In genomic region chrX:103254921-103255455, GRCh38 we compare ENCODE assay signal across 8 cellular contexts. TPM values are rescaled to one million over a fixed set of nuclear protein-coding genes. Genes with fewer than 3 reads are reported as not detected.
DNase-seq lines count a peak whose midpoint lies in the region; ATAC-seq and TF ChIP-seq lines count a peak whose summit lies in the region.

Gene TCEAL8 (minus strand): TSS chrX:103255155. CDS start chrX:103253979, 1,176 bp downstream.

- peak within 1 kb of the TSS; percentile 95 for H3K4me3 Mint-ChIP-seq in activated CD4-positive, alpha-beta memory T cell treated with anti-CD3 and anti-CD28 coated beads for 36 hours

- H3K4me1 Mint-ChIP-seq in activated CD4-positive, alpha-beta memory T cell treated with anti-CD3 and anti-CD28 coated beads for 36 hours (ENCODE audit: low read depth): peaks cover 20% of the 10 kb centered on the region

- TF ChIP-seq CTCF in AG10803 (conservative IDR thresholded peaks at IDR 0.05; ENCODE audit: low read length) (no peak), lower leg skin (IDR thresholded peaks at IDR 0.05) (no peak)

- H3K36me3 Mint-ChIP-seq in activated CD4-positive, alpha-beta memory T cell treated with anti-CD3 and anti-CD28 coated beads for 36 hours: peaks cover 5% of the 10 kb centered on the region

- H3K4me3 ChIP-seq in AG10803 (ENCODE audit: low read length) (peak within 1 kb of the TSS; percentile 75), lower leg skin (ENCODE audit: low read depth, poor library complexity, severe bottlenecking) (peak within 1 kb of the TSS; percentile 56)

- no peaks in the 10 kb centered on the region for H3K27me3 Mint-ChIP-seq in activated CD4-positive, alpha-beta memory T cell treated with anti-CD3 and anti-CD28 coated beads for 36 hours

- H3K9me3 Mint-ChIP-seq in activated CD4-positive, alpha-beta memory T cell treated with anti-CD3 and anti-CD28 coated beads for 36 hours: no peaks in the 10 kb centered on the region

- WGBS in lower leg skin, 2 donors: 1 to 38% methylated on average over 22 of the region's 22 CpGs

- POLR2A ChIA-PET in activated CD4-positive, alpha-beta memory T cell treated with anti-CD3 and anti-CD28 coated beads for 36 hours (lab: Charles Lee): no interaction called here

- intact Hi-C loops in activated CD4-positive, alpha-beta memory T cell treated with anti-CD3 and anti-CD28 coated beads for 36 hours (cut with micrococcal nuclease): loop anchor here (1.0 to 2.0 kb wide), 2 partner anchors 40 to 56 kb away; partner anchors contain the start of genes BEX2 and BEX4
- intact Hi-C loops in lower leg skin (cut with DNase I; ENCODE audit: low total_unique reads): no loop called here

- DNase-seq in AG10803 (ENCODE audit: low read depth) (peak; percentile 65), NCI-H524 treated with DMSO at 0.1 percent for 48 hours (lab: John Stamatoyannopoulos, UW) (peak; percentile 43), ecto neural progenitor cell (ENCODE audit: low spot score) (peak; percentile 82), lower leg skin (ENCODE audit: low spot score in 2 of 2) (peak; percentile 73 to 94)
- DNase-seq in activated CD4-positive, alpha-beta memory T cell treated with anti-CD3 and anti-CD28 coated beads for 36 hours: peak; percentile 79
- peak; percentile 51 to 54 for DNase-seq in stimulated activated CD4-positive, alpha-beta T cell treated with anti-CD3 and anti-CD28 coated beads, Interleukin-4, amount 100 ng/mL, for 4 hours

- peak; percentile 37 for TF ChIP-seq POLR2A in GM19193 (IDR thresholded peaks at IDR 0.05; ENCODE audit: extremely low read depth, insufficient read depth, insufficient read length)
- TF ChIP-seq POLR2A in lower leg skin (IDR thresholded peaks at IDR 0.05): no peak

- peak; percentile 95 for ATAC-seq in HG03439 (IDR thresholded peaks at IDR 0.05; ENCODE audit: unreplicated experiment)

- peak within 1 kb of the TSS; percentile 96 for H3K27ac Mint-ChIP-seq in activated CD4-positive, alpha-beta memory T cell treated with anti-CD3 and anti-CD28 coated beads for 36 hours

- CTCF ChIA-PET in activated CD4-positive, alpha-beta memory T cell treated with anti-CD3 and anti-CD28 coated beads for 36 hours (lab: Charles Lee): no interaction called here

RNA-seq across cellular contexts. Expression of gene TCEAL8, which starts in this region (rescaled TPM):
- 10 to 100 TPM; 37.8 to 38.5 TPM for total RNA-seq in activated CD4-positive, alpha-beta memory T cell treated with anti-CD3 and anti-CD28 coated beads for 36 hours
- 10 to 100 TPM; 38.4 to 54.6 (median 47.9) TPM for total RNA-seq in lower leg skin

Comparison
In these comparisons a context has a peak if more than half of its experiments do, and no peak if none do; other contexts are left out.
1. Peak in every context shown above with its lines: DNase-seq, ATAC-seq and H3K4me3 ChIP-seq.